Comparison of ENCODE assay signal across 6 cellular contexts in genomic region chr10:59172567-59172966, GRCh38. TPM values are rescaled to one million over a fixed set of nuclear protein-coding genes. Genes with fewer than 3 reads are reported as not detected.
"Had no signal": no experiment of that assay in that cellular context is flagged by ENCODE, and none has a peak within 500 bp of the region (broad histone marks: within the 10 kb centered on the region; RNA-seq: fewer than 3 reads in every experiment).

No MANE protein-coding gene starts in this region.

- ATAC-seq: GM23338 had no signal

- H3K9me3 Mint-ChIP-seq: GM23338 had no signal

- H3K27ac Mint-ChIP-seq: GM23338, H9, IgD-negative memory B cell had no signal

- H3K4me3 ChIP-seq: GM23338 had no signal

- H3K4me3 Mint-ChIP-seq: GM23338, H9, IgD-negative memory B cell had no signal

- H2AFZ ChIP-seq: GM23338 had no signal

- DNase-seq: H9, HCEC 1CT, KBM-7 had no signal

- H3K4me2 ChIP-seq: GM23338 had no signal

RNA-seq across cellular contexts. Expression of gene PHYHIPL, which starts 3.9 kb away (rescaled TPM):
- total RNA-seq: HT-29 had no signal
- polyA plus RNA-seq: IgD-negative memory B cell had no signal
